In genomic region chr9:112334319-112334828, GRCh38 we compare ENCODE assay signal across 7 cellular contexts. TPM values are rescaled to one million over a fixed set of nuclear protein-coding genes. Genes with fewer than 3 reads are reported as not detected.
DNase-seq lines count a peak whose midpoint lies in the region; ATAC-seq and TF ChIP-seq lines count a peak whose summit lies in the region.

No MANE protein-coding gene starts in this region.

- intact Hi-C loops in sciatic nerve (cut with DNase I): no loop called here

- H3K36me3 ChIP-seq in iPS DF 6.9 (ENCODE audit: control insufficient read depth, insufficient read depth, low read length): no peaks in the 10 kb centered on the region

- ATAC-seq in sciatic nerve: no peak

- no CpG with 5 or more reads among the region's 8 CpGs for whole genome bisulfite sequencing in iPS DF 6.9 (ENCODE audit: insufficient coverage, insufficient read length)

- no peaks in the 10 kb centered on the region for H3K9me3 ChIP-seq in iPS DF 6.9 (ENCODE audit: control insufficient read depth, insufficient read depth, low read length)

- no peak overlapping the region for H3K27ac ChIP-seq in iPS DF 6.9 (ENCODE audit: low read length)

- DNase-seq in NCI-H748 treated with DMSO at 0.1 percent for 48 hours (lab: John Stamatoyannopoulos, UW) (peak; percentile 64), iPS DF 6.9 (ENCODE audit: low read depth, low spot score) (no peak), sciatic nerve (ENCODE audit: low spot score) (no peak), NCI-H2171 treated with DMSO at 0.1 percent for 48 hours (lab: John Stamatoyannopoulos, UW) (no peak)
- DNase-seq in activated naive CD4-positive, alpha-beta T cell treated with Interleukin-2 at 50 U/mL for 16 hours: peak; percentile 66
- DNase-seq in stimulated activated CD4-positive, alpha-beta T cell treated with anti-CD3 and anti-CD28 coated beads, Interleukin-15, amount 100 ng/mL, for 24 hours: peak; percentile 66

- TF ChIP-seq CTCF in GM12875 (IDR thresholded peaks at IDR 0.05; ENCODE audit: borderline replicate concordance, insufficient read depth, low read depth, low read length): no peak

- H3K27me3 ChIP-seq in iPS DF 6.9 (ENCODE audit: control insufficient read depth, insufficient read depth, low read length): no peaks in the 10 kb centered on the region

- peak overlapping the region; percentile 66 for H3K4me3 ChIP-seq in GM12875 (ENCODE audit: low read depth, low read length)
- H3K4me3 ChIP-seq in iPS DF 6.9 (ENCODE audit: low read length): peak overlapping the region; percentile 85; the same call in 1 of the 2 replicates

- H3K4me1 ChIP-seq in iPS DF 6.9 (ENCODE audit: control insufficient read depth, insufficient read depth, low read length): no peaks in the 10 kb centered on the region

RNA-seq across cellular contexts. Expression of gene PTBP3, which starts 1.0 kb away (rescaled TPM):
- 61.7 TPM for total RNA-seq in sciatic nerve

RNA-seq across cellular contexts. Expression of gene HSDL2, which starts 45.5 kb away (rescaled TPM):
- total RNA-seq in sciatic nerve: 32.1 TPM

Comparison
In these comparisons a context has a peak if more than half of its experiments do, and no peak if none do; other contexts are left out.
1. DNase-seq: peak in NCI-H748 treated with DMSO at 0.1 percent for 48 hours (single experiment), activated naive CD4-positive, alpha-beta T cell treated with Interleukin-2 at 50 U/mL for 16 hours (single experiment) and stimulated activated CD4-positive, alpha-beta T cell treated with anti-CD3 and anti-CD28 coated beads, Interleukin-15, amount 100 ng/mL, for 24 hours (single experiment); none in iPS DF 6.9 (single experiment), sciatic nerve (single experiment) and NCI-H2171 treated with DMSO at 0.1 percent for 48 hours (single experiment).